Comparison of ENCODE assay signal across 8 cellular contexts in genomic region chr16:27374794-27375499, GRCh38. TPM values are rescaled to one million over a fixed set of nuclear protein-coding genes. Genes with fewer than 3 reads are reported as not detected.
A peak's percentile ranks its signal among the peaks of the same experiment; 100 is the strongest.
DNase-seq lines count a peak whose midpoint lies in the region; ATAC-seq, FAIRE-seq and TF ChIP-seq lines count a peak whose summit lies in the region.

No MANE protein-coding gene starts in this region.

- peak overlapping the region; percentile 33 for H4K91ac ChIP-seq in IMR-90 (ENCODE audit: insufficient read depth, low read depth, low read length)

- peak; percentile 39 for ATAC-seq in GM21390 (IDR thresholded peaks at IDR 0.05; ENCODE audit: unreplicated experiment)
- peak; percentile 93 for ATAC-seq in IMR-90 (ENCODE audit: low read depth)
- peak; percentile 72 for ATAC-seq in GM12878
- no peak for ATAC-seq in GM19035 (IDR thresholded peaks at IDR 0.05; ENCODE audit: unreplicated experiment)

- TF ChIP-seq POLR2A in IMR-90 (IDR thresholded peaks at IDR 0.05; ENCODE audit: low read depth, low read length) (no peak), GM12878 (IDR thresholded peaks at IDR 0.05; ENCODE audit: low read depth, low read length) (peak; percentile 77)

- H3K79me1 ChIP-seq in IMR-90 (ENCODE audit: low read depth in 1 of 2, low read length in 2 of 2) = no peaks in the 10 kb centered on the region

- H3K14ac ChIP-seq in IMR-90 (replicated peaks; ENCODE audit: low read depth, low read length) = peak overlapping the region; percentile 33

- no peak overlapping the region for H2BK5ac ChIP-seq in IMR-90 (ENCODE audit: low read depth, low read length, poor library complexity, severe bottlenecking)

- BruUV-seq in IMR-90 (replicated peaks; lab: Mats Ljungman, UMichigan) (no TSS peak), GM12878 (replicated peaks; lab: Mats Ljungman, UMichigan) (TSS peak; percentile 95)

- 66% methylated on average over 3 of the region's 10 CpGs; no CpG with 5 or more reads in 1 of the 2 experiments for WGBS in IMR-90 (ENCODE audit: extremely low coverage in 2 of 2, insufficient read length in 1 of 2), 2 experiments
- 0% methylated on average over 10 of the region's 10 CpGs for WGBS in GM12878 (ENCODE audit: insufficient coverage, insufficient replicate concordance, low lambda C conversion rate, missing lambda C conversion rate)
- 24 to 32% (median 32%) methylated on average over 10 of the region's 10 CpGs for WGBS in small intestine, 3 donors

- FAIRE-seq in GM12878 (lab: Jason Lieb, UNC) = peak; percentile 70
- FAIRE-seq in small intestine (lab: Jason Lieb, UNC) = no peak

- POLR2A ChIA-PET in IMR-90 (lab: Charles Lee; ENCODE audit: unreplicated experiment) = no interaction called here
- POLR2A ChIA-PET in GM12878 (lab: Charles Lee) = interaction anchor here (0.7 to 9.6 kb wide), 11 partner anchors 9 to 171 kb away, joined by 3 to 208 read pairs (median 4); partner anchors contain the start of genes IL21R and KDM8

- peak overlapping the region; percentile 83 for H2AFZ ChIP-seq in IMR-90 (replicated peaks; ENCODE audit: low read length, poor library complexity)
- H2AFZ ChIP-seq in GM12878 (ENCODE audit: control insufficient read depth, low read depth, low read length) = peak overlapping the region; percentile 69

- intact Hi-C loops in IMR-90 (cut with micrococcal nuclease) (no loop called here), GM12878 (cut with micrococcal nuclease; ENCODE audit: unreplicated experiment) (loop anchor here (1.0 to 2.0 kb wide), 4 partner anchors 12 to 82 kb away; no protein-coding TSS in a partner anchor)

- in situ Hi-C loops in IMR-90 (cut with MboI; ENCODE audit: low sequenced_read_pairs) = loop anchor here (5.0 to 25.0 kb wide), 3 partner anchors 77 to 1538 kb away; no protein-coding TSS in a partner anchor
- in situ Hi-C loops in GM12878 (cut with MboI) = loop anchor here (5.0 to 25.0 kb wide), 2 partner anchors 143 to 1538 kb away; no protein-coding TSS in a partner anchor

- H2BK15ac ChIP-seq in IMR-90 (ENCODE audit: low read depth, low read length) = peak overlapping the region; percentile 27; the same call in 1 of the 3 replicates

- H3K36me3 ChIP-seq in IMR-90 (ENCODE audit: control insufficient read depth, insufficient read depth, low read length) (no peaks in the 10 kb centered on the region), SJCRH30 (no peaks in the 10 kb centered on the region), GM12878 (ENCODE audit: control insufficient read depth in 2 of 2, insufficient read depth in 2 of 2, low read length in 1 of 2) (no peaks in the 10 kb centered on the region), small intestine (ENCODE audit: control insufficient read depth in 2 of 2, insufficient read depth in 2 of 2, low read length in 2 of 2) (no peaks in the 10 kb centered on the region)

- RAD21 ChIA-PET in GM12878 (lab: Charles Lee; ENCODE audit: unreplicated experiment) = interaction anchor here (0.7 to 9.3 kb wide), 16 partner anchors 9 to 195 kb away, joined by 3 to 224 read pairs (median 6); partner anchors contain the start of genes IL21R and KDM8

- no peak overlapping the region; the same call in 1 of the 2 replicates for H3K23ac ChIP-seq in IMR-90 (ENCODE audit: low read depth, low read length)

- peak overlapping the region; percentile 52 for H3K4ac ChIP-seq in IMR-90 (ENCODE audit: low read depth, low read length)

- DNase-seq in EL (peak; percentile 79), IMR-90 (peak; percentile 80), SJCRH30 (peak; percentile 92 to 96), GM12878 (ENCODE audit: low read depth, low spot score) (peak; percentile 90), iPS-NIHi11 (ENCODE audit: low spot score) (peak; percentile 93), small intestine (peak; percentile 45)

- no peak overlapping the region for H3K56ac ChIP-seq in IMR-90 (ENCODE audit: extremely low read depth, insufficient read depth, low read length)

- peak; percentile 59 for TF ChIP-seq CTCF in IMR-90 (conservative IDR thresholded peaks at IDR 0.05; ENCODE audit: low read depth, low read length)
- TF ChIP-seq CTCF in GM12878 (IDR thresholded peaks at IDR 0.05 in 2 of 3, conservative IDR thresholded peaks at IDR 0.05 in 1 of 3; ENCODE audit: control insufficient read depth in 2 of 3, extremely low read depth in 1 of 3, insufficient read depth in 1 of 3, low read depth in 3 of 3, low read length in 3 of 3) = peak; percentile 39 to 50 (median 42); a peak in 4 of 6 replicates

- peak overlapping the region; percentile 47; the same call in 1 of the 2 replicates for H4K5ac ChIP-seq in IMR-90 (ENCODE audit: low read depth, low read length)

- TF ChIP-seq RAD21 in IMR-90 (IDR thresholded peaks at IDR 0.05; ENCODE audit: low read length) (peak; percentile 62), GM12878 (IDR thresholded peaks at IDR 0.05; ENCODE audit: insufficient read depth, low read depth, low read length) (peak; percentile 37; the same call in 1 of the 2 replicates)

- H3K27me3 ChIP-seq in IMR-90 (ENCODE audit: control insufficient read depth, insufficient read depth, low read length) (no peaks in the 10 kb centered on the region), SJCRH30 (no peaks in the 10 kb centered on the region), GM12878 (replicated peaks in 1 of 2; ENCODE audit: control insufficient read depth in 2 of 2, insufficient read depth in 2 of 2, low read length in 1 of 2) (no peaks in the 10 kb centered on the region), small intestine (ENCODE audit: control insufficient read depth in 2 of 2, insufficient read depth in 2 of 2, low read length in 2 of 2) (no peaks in the 10 kb centered on the region)

- H3K27ac ChIP-seq in IMR-90 (ENCODE audit: insufficient read depth, low read length) = no peak overlapping the region
- no peak overlapping the region for H3K27ac ChIP-seq in SJCRH30
- H3K27ac ChIP-seq in GM12878 (ENCODE audit: control insufficient read depth, insufficient read depth) = peak overlapping the region; percentile 72
- peak overlapping the region in 1 of 2 donors; percentile 69 for H3K27ac ChIP-seq in small intestine (ENCODE audit: low read depth in 1 of 2, low read length in 1 of 2)

- peak overlapping the region; percentile 54 to 83 for H4K8ac ChIP-seq in IMR-90 (ENCODE audit: low read depth in 2 of 2, low read length in 2 of 2)

- SMC1A ChIA-PET in GM12878 (lab: Charles Lee; ENCODE audit: uncharacterized antibody, unreplicated experiment) = interaction anchor here (0.7 to 9.6 kb wide), 19 partner anchors 8 to 195 kb away, joined by 3 to 220 read pairs (median 5); partner anchors contain the start of gene IL21R

- no peak for TF ChIP-seq EP300 in GM12878 (IDR thresholded peaks at IDR 0.05; ENCODE audit: borderline replicate concordance in 1 of 2, control insufficient read depth in 1 of 2, low read depth in 2 of 2, low read length in 2 of 2)

- peak overlapping the region; percentile 16; the same call in 1 of the 2 replicates for H2BK20ac ChIP-seq in IMR-90 (ENCODE audit: low read depth, low read length)

- peaks cover 9% of the 10 kb centered on the region; the same call in 1 of the 2 replicates for H3K9me1 ChIP-seq in IMR-90 (ENCODE audit: insufficient read depth, low read length)

- H3K9ac ChIP-seq in IMR-90 (ENCODE audit: low read depth, low read length) (no peak overlapping the region), GM12878 (ENCODE audit: control insufficient read depth, insufficient read depth, low read length) (peak overlapping the region; percentile 3; the same call in 1 of the 2 replicates)

- CTCF ChIA-PET in IMR-90 (lab: Yijun Ruan, JAX) = interaction anchor here (0.6 to 0.9 kb wide), 3 partner anchors 12 to 265 kb away, joined by 3 to 4 read pairs (median 3); no protein-coding TSS in a partner anchor
- CTCF ChIA-PET in GM12878 (lab: Yijun Ruan, JAX) = interaction anchor here (0.9 to 11.8 kb wide), 18 partner anchors 8 to 201 kb away, joined by 3 to 259 read pairs (median 6); no protein-coding TSS in a partner anchor

- no peaks in the 10 kb centered on the region for H3K79me2 ChIP-seq in GM12878 (ENCODE audit: control insufficient read depth, insufficient read depth, low read length)

- peak overlapping the region; percentile 1; the same call in 1 of the 2 replicates for H3K18ac ChIP-seq in IMR-90 (ENCODE audit: low read depth, low read length)

- H2BK120ac ChIP-seq in IMR-90 (ENCODE audit: low read depth, low read length) = peak overlapping the region; percentile 24; the same call in 1 of the 2 replicates

- H3K4me1 ChIP-seq in IMR-90 (ENCODE audit: control insufficient read depth, insufficient read depth, low read length) = peaks cover 11% of the 10 kb centered on the region
- H3K4me1 ChIP-seq in SJCRH30 = no peaks in the 10 kb centered on the region
- peaks cover 61% of the 10 kb centered on the region for H3K4me1 ChIP-seq in GM12878 (ENCODE audit: control insufficient read depth, insufficient read depth, low read length)
- no peaks in the 10 kb centered on the region for H3K4me1 ChIP-seq in small intestine (ENCODE audit: control insufficient read depth in 2 of 2, insufficient read depth in 1 of 2, low read depth in 1 of 2, low read length in 1 of 2)

- H3K4me3 ChIP-seq in IMR-90 (ENCODE audit: insufficient read depth, low read depth, low read length) (no peak overlapping the region), SJCRH30 (no peak overlapping the region), GM12878 (peak overlapping the region; percentile 56), small intestine (ENCODE audit: low read depth in 1 of 2, low read length in 2 of 2) (no peak overlapping the region)

- H4K20me1 ChIP-seq in IMR-90 (ENCODE audit: insufficient read depth, low read length) = no peaks in the 10 kb centered on the region
- H4K20me1 ChIP-seq in GM12878 (ENCODE audit: control insufficient read depth, insufficient read depth) = no peaks in the 10 kb centered on the region

- dilution Hi-C loops in IMR-90 (cut with HindIII; ENCODE audit: low sequenced_read_pairs, unreplicated experiment) = no loop called here

- H3K4me2 ChIP-seq in IMR-90 (ENCODE audit: low read depth, low read length) (peak overlapping the region; percentile 17; the same call in 1 of the 2 replicates), GM12878 (ENCODE audit: control insufficient read depth, insufficient read depth) (peak overlapping the region; percentile 41)

- H2AK9ac ChIP-seq in IMR-90 (replicated peaks; ENCODE audit: low read depth, low read length, poor library complexity) = peak overlapping the region; percentile 9

- H2AK5ac ChIP-seq in IMR-90 (ENCODE audit: low read depth, low read length) = peak overlapping the region; percentile 69; the same call in 1 of the 2 replicates

- H3K9me3 ChIP-seq in IMR-90 (ENCODE audit: control insufficient read depth, insufficient read depth, low read length) = peaks cover 2% of the 10 kb centered on the region; the same call in 1 of the 2 replicates
- H3K9me3 ChIP-seq in SJCRH30 (replicated peaks) = no peaks in the 10 kb centered on the region
- H3K9me3 ChIP-seq in GM12878 (replicated peaks; ENCODE audit: control insufficient read depth, insufficient read depth, low read length) = peaks cover 9% of the 10 kb centered on the region; the same call in 2 of the 3 replicates
- H3K9me3 ChIP-seq in small intestine (ENCODE audit: control insufficient read depth, low read depth) = no peaks in the 10 kb centered on the region

RNA-seq across cellular contexts. Expression of gene IL21R, which starts 27.0 kb away (rescaled TPM):
- 0.72 and 0.83 TPM in 2 replicates for total RNA-seq in IMR-90 (2012; rRNA removed)
- polyA plus RNA-seq in IMR-90 (2012; rRNA removed) = 0.83 and 0.97 TPM in 2 replicates
- polyA plus RNA-seq in IMR-90 (2012; cell fraction: cytosol; rRNA removed) = 0.54 and 0.75 TPM in 2 replicates
- 0.38 and 0.77 TPM in 2 replicates for polyA plus RNA-seq in IMR-90 (2012; cell fraction: nucleus; rRNA removed; ENCODE audit: low replicate concordance)
- 3.8 and 4.6 TPM in 2 replicates for total RNA-seq in SJCRH30 (2014; rRNA removed; shearing (Covaris generic))
- total RNA-seq in GM12878 (2013; cell fraction: nucleolus; rRNA removed) = 193 and 215 TPM in 2 replicates
- total RNA-seq in GM12878 (2014; rRNA removed) = 106 and 109 TPM in 2 replicates
- total RNA-seq in GM12878 (2014; rRNA removed; fragmentation: Illumina TruSeq; extraction: Trizol) = 62.9 and 66.9 TPM in 2 replicates
- 138 and 141 TPM in 2 replicates for total RNA-seq in GM12878 (2021)
- polyA plus RNA-seq in GM12878 (2011; ENCODE audit: low read depth) = 25.9 TPM
- 23.2 and 57.2 TPM in 2 replicates for polyA plus RNA-seq in GM12878 (2011; rRNA removed)
- 84.6 and 89.7 TPM in 2 replicates for polyA plus RNA-seq in GM12878 (2011; cell fraction: cytosol; rRNA removed)
- polyA plus RNA-seq in GM12878 (2011; cell fraction: nucleus; rRNA removed) = 71.9 and 79.4 TPM in 2 replicates
- 50.3 and 72.8 TPM in 2 replicates for polyA plus RNA-seq in GM12878 (2012)
- 32.4 and 59.2 TPM in 2 replicates for polyA plus RNA-seq in GM12878 (2014; fragmentation: Illumina TruSeq; extraction: Trizol)
- polyA plus RNA-seq in GM12878 (2014; fragmentation: Nextera tagmentation; extraction: Ambion mirVana) = 1 to 10 TPM; 5.3 to 9.7 TPM
- 98.0 and 108 TPM in 2 replicates for polyA plus RNA-seq in GM12878 (2014; rRNA removed)
- 100 to 1,000 TPM; 115 to 129 TPM for polyA plus RNA-seq in GM12878 (2016; fragmentation: Nextera tagmentation; extraction: Ambion mirVana)
- 175 and 195 TPM in 2 replicates for polyA minus RNA-seq in GM12878 (2011; rRNA and poly(A)+ RNA removed)
- 54.0 and 60.1 TPM in 2 replicates for polyA minus RNA-seq in GM12878 (2011; cell fraction: cytosol; rRNA and poly(A)+ RNA removed)
- 65.5 and 104 TPM in 2 replicates for polyA minus RNA-seq in GM12878 (2011; cell fraction: nucleus; rRNA and poly(A)+ RNA removed)
- under 1 TPM; under 0.01 to 0.85 (median 0.22) TPM for polyA plus RNA-seq in small intestine

Comparison
In these comparisons a context has a peak if more than half of its experiments do, and no peak if none do; other contexts are left out.
1. RNA of gene IL21R, which starts 27.0 kb away (total RNA-seq): 62.9 to 215 TPM in GM12878; 3.8 to 4.6 TPM in SJCRH30 and 0.72 to 0.83 TPM in IMR-90; every median in the first group is over 10 times any median in the second.
2. Peak in every context shown above with its lines, with median percentiles within 50 percentile points of each other: DNase-seq.